10 cellular contexts compared by ENCODE assay signal in the genomic region with DNA sequence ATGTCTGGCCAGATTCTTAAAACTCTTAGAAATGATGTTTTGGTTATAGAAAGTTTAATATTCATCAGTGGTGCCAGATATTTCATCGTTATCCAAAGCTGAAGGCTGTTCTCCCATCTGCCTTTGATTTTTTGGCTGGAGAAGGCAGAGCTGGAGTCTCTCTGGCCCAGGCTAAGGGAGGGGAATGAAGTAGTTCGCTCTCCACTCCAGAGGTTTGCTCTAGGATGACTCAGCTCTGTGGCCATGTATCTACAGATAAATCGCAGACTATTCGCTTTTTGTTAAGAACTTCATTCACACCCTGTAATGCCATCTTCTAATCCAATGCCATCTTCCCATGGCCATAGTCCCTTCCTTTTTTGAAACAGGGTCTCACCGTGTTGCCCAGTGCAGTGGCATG. TPM values are rescaled to one million over a fixed set of nuclear protein-coding genes. Genes with fewer than 3 reads are reported as not detected.
A peak's percentile ranks its signal among the peaks of the same experiment; 100 is the strongest.
DNase-seq lines count a peak whose midpoint lies in the region; ATAC-seq and TF ChIP-seq lines count a peak whose summit lies in the region.
"Had no signal": no experiment of that assay in that cellular context is flagged by ENCODE, and none has a peak within 500 bp of the region (broad histone marks: within the 10 kb centered on the region; RNA-seq: fewer than 3 reads in every experiment).

No MANE protein-coding gene starts in this region.

- H3K36me3 Mint-ChIP-seq in activated CD8-positive, alpha-beta T cell treated with anti-CD3 and anti-CD28 coated beads for 36 hours (ENCODE audit: low read depth), result peaks cover 58% of the 10 kb centered on the region
- peaks cover 60% of the 10 kb centered on the region for H3K36me3 Mint-ChIP-seq in activated CD8-positive, alpha-beta T cell treated with anti-CD3 and anti-CD28 coated beads, Interleukin-2, amount 10 ng/mL, durations not matched to agents 7 days and 5 days (ENCODE audit: low read depth)
- peaks cover 44% of the 10 kb centered on the region for H3K36me3 Mint-ChIP-seq in activated naive CD4-positive, alpha-beta T cell treated with anti-CD3 and anti-CD28 coated beads, Interleukin-2, amount 10 ng/mL, durations not matched to agents 7 days and 5 days
- H3K36me3 Mint-ChIP-seq in CD8-positive, alpha-beta memory T cell, result peaks cover 4 to 93% (median 25%) of the 10 kb centered on the region in 3 donors

- H3K27me3 ChIP-seq in mesenchymal stem cell (ENCODE audit: control insufficient read depth in 1 of 2, insufficient read depth in 1 of 2, low read length in 2 of 2), result no peaks in the 10 kb centered on the region
- H3K27me3 ChIP-seq in transverse colon, result no peaks in the 10 kb centered on the region
- no peaks in the 10 kb centered on the region for H3K27me3 ChIP-seq in CD8-positive, alpha-beta memory T cell (ENCODE audit: insufficient read depth, low read length, poor library complexity, severe bottlenecking)

- no peak overlapping the region for H2BK12ac ChIP-seq in mesenchymal stem cell (ENCODE audit: low read length in 2 of 2)

- DNase-seq in activated CD8-positive, alpha-beta T cell treated with anti-CD3 and anti-CD28 coated beads for 36 hours, result no peak
- no peak for DNase-seq in activated CD8-positive, alpha-beta T cell treated with anti-CD3 and anti-CD28 coated beads, Interleukin-2, amount 10 ng/mL, durations not matched to agents 7 days and 5 days
- DNase-seq in mesenchymal stem cell (peak; percentile 57), transverse colon (no peak), RWPE1 (ENCODE audit: low spot score) (no peak)
- no peak for DNase-seq in activated naive CD4-positive, alpha-beta T cell treated with anti-CD3 and anti-CD28 coated beads, Interleukin-2, amount 10 ng/mL, durations not matched to agents 7 days and 5 days
- no peak for DNase-seq in CD8-positive, alpha-beta memory T cell
- DNase-seq: NCI-H146 had no signal

- no peak overlapping the region for H3K18ac ChIP-seq in mesenchymal stem cell (ENCODE audit: low read depth in 1 of 2, low read length in 2 of 2)

- H3K27ac Mint-ChIP-seq in activated CD8-positive, alpha-beta T cell treated with anti-CD3 and anti-CD28 coated beads for 36 hours, result peak overlapping the region; percentile 30
- H3K27ac Mint-ChIP-seq in activated CD8-positive, alpha-beta T cell treated with anti-CD3 and anti-CD28 coated beads, Interleukin-2, amount 10 ng/mL, durations not matched to agents 7 days and 5 days, result no peak overlapping the region
- no peak overlapping the region for H3K27ac Mint-ChIP-seq in activated naive CD4-positive, alpha-beta T cell treated with anti-CD3 and anti-CD28 coated beads, Interleukin-2, amount 10 ng/mL, durations not matched to agents 7 days and 5 days
- peak overlapping the region in 2 of 8 donors; percentile 17 to 65 for H3K27ac Mint-ChIP-seq in CD8-positive, alpha-beta memory T cell
- H3K27ac Mint-ChIP-seq: activated T-helper 1 cell treated with anti-CD3 and anti-CD28 coated beads, Interleukin-12 subunit alpha, Interleukin-12 subunit beta, Interleukin-2, Interleukin-4 antibody, amounts not matched to agents 30 ng/mL and 10 ng/mL and 1 ng/mL, durations not matched to agents 14 hours and 24 hours and 36 hours had no signal

- no peak overlapping the region for H4K91ac ChIP-seq in mesenchymal stem cell (ENCODE audit: low read length)

- H2BK15ac ChIP-seq in mesenchymal stem cell (ENCODE audit: low read depth, poor library complexity, severe bottlenecking), result no peak overlapping the region

- H2BK5ac ChIP-seq in mesenchymal stem cell (ENCODE audit: low read depth, low read length, poor library complexity, severe bottlenecking), result no peak overlapping the region

- in situ Hi-C loops in transverse colon (cut with MboI; ENCODE audit: low pct_ligation_motif_present in 1 of 4, low pct_unique_long_range_greater_than_20kb in 1 of 4, low sequenced_read_pairs in 3 of 4), result loop anchor here in 1 of 4 donors (25.0 kb wide), 1 partner anchor 706 kb away; a partner anchor contains a TSS

- ATAC-seq in activated CD8-positive, alpha-beta T cell treated with anti-CD3 and anti-CD28 coated beads for 36 hours, result no peak
- ATAC-seq in activated CD8-positive, alpha-beta T cell treated with anti-CD3 and anti-CD28 coated beads, Interleukin-2, amount 10 ng/mL, durations not matched to agents 7 days and 5 days, result no peak

- peak overlapping the region; percentile 58 for H3K9ac ChIP-seq in mesenchymal stem cell (ENCODE audit: low read length)

- POLR2A ChIA-PET in activated CD8-positive, alpha-beta T cell treated with anti-CD3 and anti-CD28 coated beads for 36 hours (lab: Charles Lee), result no interaction called here
- POLR2A ChIA-PET in activated CD8-positive, alpha-beta T cell treated with anti-CD3 and anti-CD28 coated beads, Interleukin-2, amount 10 ng/mL, durations not matched to agents 7 days and 5 days (lab: Charles Lee), result no interaction called here
- POLR2A ChIA-PET in RWPE1 (lab: Yijun Ruan, JAX; ENCODE audit: low non-redundant PET), result interaction anchor here (0.6 kb wide), 1 partner anchor 564 kb away, joined by 4 read pairs; no protein-coding TSS in a partner anchor
- POLR2A ChIA-PET in CD8-positive, alpha-beta memory T cell (lab: Charles Lee), result no interaction called here

- no peak overlapping the region for H3K4me3 Mint-ChIP-seq in activated CD8-positive, alpha-beta T cell treated with anti-CD3 and anti-CD28 coated beads for 36 hours
- H3K4me3 Mint-ChIP-seq in activated CD8-positive, alpha-beta T cell treated with anti-CD3 and anti-CD28 coated beads, Interleukin-2, amount 10 ng/mL, durations not matched to agents 7 days and 5 days, result no peak overlapping the region
- no peak overlapping the region for H3K4me3 Mint-ChIP-seq in activated naive CD4-positive, alpha-beta T cell treated with anti-CD3 and anti-CD28 coated beads, Interleukin-2, amount 10 ng/mL, durations not matched to agents 7 days and 5 days
- H3K4me3 Mint-ChIP-seq in CD8-positive, alpha-beta memory T cell, result no peak overlapping the region
- H3K4me3 Mint-ChIP-seq: activated T-helper 1 cell treated with anti-CD3 and anti-CD28 coated beads, Interleukin-12 subunit alpha, Interleukin-12 subunit beta, Interleukin-2, Interleukin-4 antibody, amounts not matched to agents 30 ng/mL and 10 ng/mL and 1 ng/mL, durations not matched to agents 14 hours and 24 hours and 36 hours had no signal

- H3K4me3 ChIP-seq in mesenchymal stem cell (ENCODE audit: insufficient read depth in 1 of 2, low read depth in 1 of 2, low read length in 2 of 2) (peak overlapping the region in 1 of 2 experiments; percentile 20), transverse colon (no peak overlapping the region)
- H3K4me3 ChIP-seq in CD8-positive, alpha-beta memory T cell (ENCODE audit: low read length), result no peak overlapping the region

- no peak overlapping the region for H3K4me2 ChIP-seq in mesenchymal stem cell (ENCODE audit: low read length, poor library complexity, severe bottlenecking)

- peaks cover 5% of the 10 kb centered on the region for H3K4me1 ChIP-seq in mesenchymal stem cell (ENCODE audit: control insufficient read depth, insufficient read depth, low read depth, low read length)
- H3K4me1 ChIP-seq in transverse colon, result peaks cover 0 to 6% (median 0%) of the 10 kb centered on the region in 4 donors
- H3K4me1 ChIP-seq in CD8-positive, alpha-beta memory T cell (ENCODE audit: insufficient read depth, low read length), result no peaks in the 10 kb centered on the region

- H2AFZ ChIP-seq in mesenchymal stem cell (ENCODE audit: low read depth, low read length), result no peak overlapping the region

- no peak overlapping the region for H2AK5ac ChIP-seq in mesenchymal stem cell (ENCODE audit: low read length, severe bottlenecking)

- intact Hi-C loops in activated CD8-positive, alpha-beta T cell treated with anti-CD3 and anti-CD28 coated beads for 36 hours (cut with micrococcal nuclease), result no loop called here
- intact Hi-C loops in transverse colon (cut with DNase I; ENCODE audit: low total_unique reads), result no loop called here

- no peak overlapping the region for H3K4ac ChIP-seq in mesenchymal stem cell (ENCODE audit: low read depth in 1 of 2, low read length in 2 of 2)

- CTCF ChIA-PET in activated CD8-positive, alpha-beta T cell treated with anti-CD3 and anti-CD28 coated beads for 36 hours (lab: Charles Lee), result interaction anchor here (1.0 kb wide), 1 partner anchor 10 kb away, joined by 4 read pairs; no protein-coding TSS in a partner anchor
- CTCF ChIA-PET in activated CD8-positive, alpha-beta T cell treated with anti-CD3 and anti-CD28 coated beads, Interleukin-2, amount 10 ng/mL, durations not matched to agents 7 days and 5 days (lab: Charles Lee), result no interaction called here
- CTCF ChIA-PET in activated naive CD4-positive, alpha-beta T cell treated with anti-CD3 and anti-CD28 coated beads, Interleukin-2, amount 10 ng/mL, durations not matched to agents 7 days and 5 days (lab: Charles Lee), result no interaction called here
- CTCF ChIA-PET in RWPE1 (lab: Yijun Ruan, JAX), result interaction anchor here (0.7 kb wide), 1 partner anchor 34 kb away, joined by 4 read pairs; no protein-coding TSS in a partner anchor
- CTCF ChIA-PET in CD8-positive, alpha-beta memory T cell (lab: Charles Lee), result no interaction called here

- H3K27ac ChIP-seq in cingulate gyrus (ENCODE audit: low read depth, low read length) (peak overlapping the region; percentile 20), mesenchymal stem cell (ENCODE audit: low read length, poor library complexity, severe bottlenecking) (no peak overlapping the region), transverse colon (peak overlapping the region; percentile 29 to 79 (median 66)), RWPE1 (no peak overlapping the region)
- H3K27ac ChIP-seq in CD8-positive, alpha-beta memory T cell (ENCODE audit: low read depth, low read length), result no peak overlapping the region

- H3K36me3 ChIP-seq in mesenchymal stem cell (ENCODE audit: control insufficient read depth in 1 of 2, insufficient read depth in 2 of 2, low read depth in 1 of 2, low read length in 2 of 2) (peaks cover 77% of the 10 kb centered on the region in 2 experiments), transverse colon (peaks cover 0 to 39% (median 17%) of the 10 kb centered on the region in 4 donors)
- H3K36me3 ChIP-seq in CD8-positive, alpha-beta memory T cell (ENCODE audit: insufficient read depth, low read length), result peaks cover 49% of the 10 kb centered on the region

- no peak for TF ChIP-seq CTCF in activated CD8-positive, alpha-beta T cell treated with anti-CD3 and anti-CD28 coated beads for 36 hours (IDR thresholded peaks at IDR 0.05)
- TF ChIP-seq CTCF in transverse colon (IDR thresholded peaks at IDR 0.05) (no peak), RWPE1 (conservative IDR thresholded peaks at IDR 0.05; ENCODE audit: low read depth) (no peak)

- H3K4me1 Mint-ChIP-seq in activated CD8-positive, alpha-beta T cell treated with anti-CD3 and anti-CD28 coated beads for 36 hours (ENCODE audit: low read depth), result no peaks in the 10 kb centered on the region
- H3K4me1 Mint-ChIP-seq in activated CD8-positive, alpha-beta T cell treated with anti-CD3 and anti-CD28 coated beads, Interleukin-2, amount 10 ng/mL, durations not matched to agents 7 days and 5 days (ENCODE audit: low read depth), result no peaks in the 10 kb centered on the region
- no peaks in the 10 kb centered on the region for H3K4me1 Mint-ChIP-seq in activated naive CD4-positive, alpha-beta T cell treated with anti-CD3 and anti-CD28 coated beads, Interleukin-2, amount 10 ng/mL, durations not matched to agents 7 days and 5 days
- no peaks in the 10 kb centered on the region for H3K4me1 Mint-ChIP-seq in CD8-positive, alpha-beta memory T cell

- 85% methylated on average over 5 of the region's 5 CpGs for WGBS in mesenchymal stem cell
- 73 to 94% methylated on average over 4 to 5 of the region's 5 CpGs for WGBS in transverse colon (ENCODE audit: low coverage in 1 of 2), 2 donors

- H3K9me3 Mint-ChIP-seq in activated CD8-positive, alpha-beta T cell treated with anti-CD3 and anti-CD28 coated beads for 36 hours, result no peaks in the 10 kb centered on the region
- no peaks in the 10 kb centered on the region for H3K9me3 Mint-ChIP-seq in activated CD8-positive, alpha-beta T cell treated with anti-CD3 and anti-CD28 coated beads, Interleukin-2, amount 10 ng/mL, durations not matched to agents 7 days and 5 days (ENCODE audit: insufficient read depth)
- no peaks in the 10 kb centered on the region for H3K9me3 Mint-ChIP-seq in activated naive CD4-positive, alpha-beta T cell treated with anti-CD3 and anti-CD28 coated beads, Interleukin-2, amount 10 ng/mL, durations not matched to agents 7 days and 5 days
- no peaks in the 10 kb centered on the region for H3K9me3 Mint-ChIP-seq in CD8-positive, alpha-beta memory T cell
- H3K9me3 Mint-ChIP-seq: activated T-helper 1 cell treated with anti-CD3 and anti-CD28 coated beads, Interleukin-12 subunit alpha, Interleukin-12 subunit beta, Interleukin-2, Interleukin-4 antibody, amounts not matched to agents 30 ng/mL and 10 ng/mL and 1 ng/mL, durations not matched to agents 14 hours and 24 hours and 36 hours had no signal

- H3K9me3 ChIP-seq in mesenchymal stem cell (ENCODE audit: control insufficient read depth, low read length) (no peaks in the 10 kb centered on the region), transverse colon (no peaks in the 10 kb centered on the region)
- H3K9me3 ChIP-seq in CD8-positive, alpha-beta memory T cell (ENCODE audit: low read length), result no peaks in the 10 kb centered on the region

- H3K23ac ChIP-seq in mesenchymal stem cell (ENCODE audit: low read length in 2 of 2), result no peak overlapping the region

- peaks cover 25% of the 10 kb centered on the region for H3K79me1 ChIP-seq in mesenchymal stem cell (replicated peaks; ENCODE audit: low read length, poor library complexity, severe bottlenecking)

- no peaks in the 10 kb centered on the region for H3K27me3 Mint-ChIP-seq in activated CD8-positive, alpha-beta T cell treated with anti-CD3 and anti-CD28 coated beads for 36 hours
- no peaks in the 10 kb centered on the region for H3K27me3 Mint-ChIP-seq in activated CD8-positive, alpha-beta T cell treated with anti-CD3 and anti-CD28 coated beads, Interleukin-2, amount 10 ng/mL, durations not matched to agents 7 days and 5 days (ENCODE audit: low read depth)
- H3K27me3 Mint-ChIP-seq in activated naive CD4-positive, alpha-beta T cell treated with anti-CD3 and anti-CD28 coated beads, Interleukin-2, amount 10 ng/mL, durations not matched to agents 7 days and 5 days, result no peaks in the 10 kb centered on the region
- H3K27me3 Mint-ChIP-seq in CD8-positive, alpha-beta memory T cell, result no peaks in the 10 kb centered on the region

- no peak overlapping the region for H2BK120ac ChIP-seq in mesenchymal stem cell (ENCODE audit: low read depth, low read length)

- no peak for TF ChIP-seq POLR2A in transverse colon (IDR thresholded peaks at IDR 0.05)

- no peak overlapping the region for H4K8ac ChIP-seq in mesenchymal stem cell (ENCODE audit: low read length)

- TF ChIP-seq EP300 in transverse colon (IDR thresholded peaks at IDR 0.05; ENCODE audit: low read depth), result no peak

- H3K14ac ChIP-seq in mesenchymal stem cell (ENCODE audit: low read length in 2 of 2), result no peak overlapping the region

RNA-seq across cellular contexts. Expression of a gene that starts 17.1 kb away (rescaled TPM):
- total RNA-seq in activated CD8-positive, alpha-beta T cell treated with anti-CD3 and anti-CD28 coated beads for 36 hours, result 10 to 100 TPM; 55.1 to 55.2 TPM
- 10 to 100 TPM; 40.8 to 42.9 TPM for total RNA-seq in activated CD8-positive, alpha-beta T cell treated with anti-CD3 and anti-CD28 coated beads, Interleukin-2, amount 10 ng/mL, durations not matched to agents 7 days and 5 days
- 17.6 TPM for polyA plus RNA-seq in mesenchymal stem cell (2013, experiment 1 of 2)
- polyA plus RNA-seq in mesenchymal stem cell (2013, experiment 2 of 2), result 18.3 TPM
- total RNA-seq in transverse colon, result 10 to 100 TPM; 22.4 to 39.0 (median 35.1) TPM
- 10 to 100 TPM; 80.1 to 80.2 TPM for total RNA-seq in CD8-positive, alpha-beta memory T cell
- polyA plus RNA-seq in CD8-positive, alpha-beta memory T cell, result 37.2 TPM

RNA-seq across cellular contexts. Expression of a gene that starts 35.9 kb away (rescaled TPM):
- 10 to 100 TPM; 13.4 to 18.9 TPM for total RNA-seq in activated CD8-positive, alpha-beta T cell treated with anti-CD3 and anti-CD28 coated beads for 36 hours
- total RNA-seq in activated CD8-positive, alpha-beta T cell treated with anti-CD3 and anti-CD28 coated beads, Interleukin-2, amount 10 ng/mL, durations not matched to agents 7 days and 5 days, result 10 to 100 TPM; 24.6 to 25.6 TPM
- 15.9 TPM for polyA plus RNA-seq in mesenchymal stem cell (2013, experiment 1 of 2)
- polyA plus RNA-seq in mesenchymal stem cell (2013, experiment 2 of 2), result 13.5 TPM
- total RNA-seq in transverse colon, result 100 to 1,000 TPM in 2 of 4 donors, 10 to 100 TPM in 2; 22.9 to 112 (median 73.6) TPM
- 10 to 100 TPM; 18.0 to 18.7 TPM for total RNA-seq in CD8-positive, alpha-beta memory T cell
- polyA plus RNA-seq in CD8-positive, alpha-beta memory T cell, result 42.6 TPM

Comparison
In these comparisons a context has a peak if more than half of its experiments do, and no peak if none do; other contexts are left out.
1. CTCF ChIA-PET loops: an anchor here in activated CD8-positive, alpha-beta T cell treated with anti-CD3 and anti-CD28 coated beads for 36 hours (1.0 kb wide) and RWPE1 (0.7 kb wide); none called in activated CD8-positive, alpha-beta T cell treated with anti-CD3 and anti-CD28 coated beads, Interleukin-2, amount 10 ng/mL, durations not matched to agents 7 days and 5 days, activated naive CD4-positive, alpha-beta T cell treated with anti-CD3 and anti-CD28 coated beads, Interleukin-2, amount 10 ng/mL, durations not matched to agents 7 days and 5 days and CD8-positive, alpha-beta memory T cell.
2. H3K27ac ChIP-seq: peak in cingulate gyrus (single experiment) and transverse colon (4 of 4); none in mesenchymal stem cell (single experiment), RWPE1 (single experiment) and CD8-positive, alpha-beta memory T cell (single experiment).